ENCODE assay signal across 23 cellular contexts in the genomic region with DNA sequence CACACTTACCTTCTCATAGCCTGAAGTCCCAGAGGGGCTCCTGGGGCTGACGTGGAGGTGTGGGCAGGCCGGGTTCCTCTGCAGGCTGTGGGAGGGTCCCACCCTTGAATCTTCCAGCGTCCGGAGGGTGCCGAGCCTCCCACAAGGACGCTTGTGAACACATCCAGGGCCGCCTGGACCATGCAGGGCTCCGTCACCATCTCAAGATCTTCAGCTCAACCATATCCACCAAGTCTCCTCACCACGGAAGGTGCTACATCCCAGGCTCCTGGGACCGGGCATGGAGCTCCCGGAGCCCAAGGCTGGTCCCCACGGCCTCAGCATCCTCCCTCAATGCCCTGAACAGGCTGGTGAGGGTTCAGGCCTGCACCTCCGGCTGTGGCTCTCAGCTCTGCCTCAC.
"Had no signal": no experiment of that assay in that cellular context is flagged by ENCODE, and none has a peak within 500 bp of the region (broad histone marks: within the 10 kb centered on the region; RNA-seq: fewer than 3 reads in every experiment).

No MANE protein-coding gene starts in this region.

- H3K9me3 ChIP-seq: adrenal gland, body of pancreas, gastroesophageal sphincter, right atrium auricular region, spleen, testis, transverse colon had no signal

- H3K27me3 Mint-ChIP-seq: activated naive CD8-positive, alpha-beta T cell treated with anti-CD3 and anti-CD28 coated beads for 36 hours had no signal

- H3K4me3 ChIP-seq: adrenal gland, body of pancreas, coronary artery, gastroesophageal sphincter, right atrium auricular region, spleen, testis, transverse colon had no signal

- H3K27ac ChIP-seq: adrenal gland, body of pancreas, coronary artery, gastroesophageal sphincter, right atrium auricular region, spleen, testis, transverse colon had no signal

- H3K27ac Mint-ChIP-seq: activated naive CD4-positive, alpha-beta T cell treated with anti-CD3 and anti-CD28 coated beads for 36 hours; activated naive CD8-positive, alpha-beta T cell treated with anti-CD3 and anti-CD28 coated beads for 36 hours; T-helper 17 cell had no signal

- H3K36me3 ChIP-seq: adrenal gland, gastroesophageal sphincter, right atrium auricular region, spleen, transverse colon had no signal

- H3K9me3 Mint-ChIP-seq: activated naive CD4-positive, alpha-beta T cell treated with anti-CD3 and anti-CD28 coated beads for 36 hours; effector memory CD8-positive, alpha-beta T cell had no signal

- H3K4me3 Mint-ChIP-seq: activated naive CD4-positive, alpha-beta T cell treated with anti-CD3 and anti-CD28 coated beads for 36 hours; activated naive CD8-positive, alpha-beta T cell treated with anti-CD3 and anti-CD28 coated beads for 36 hours; effector memory CD8-positive, alpha-beta T cell; naive thymus-derived CD4-positive, alpha-beta T cell; T-helper 17 cell had no signal

- DNase-seq: activated effector memory CD4-positive, alpha-beta T cell treated with Interleukin-2 at 50 U/mL for 16 hours; activated naive CD4-positive, alpha-beta T cell treated with anti-CD3 and anti-CD28 coated beads for 36 hours; activated naive CD8-positive, alpha-beta T cell treated with anti-CD3 and anti-CD28 coated beads for 36 hours; activated T-cell treated with anti-CD3 and anti-CD28 coated beads for 4 hours; adrenal gland; aorta; body of pancreas; cerebellar nuclear complex; effector memory CD8-positive, alpha-beta T cell; head of caudate nucleus; hippocampal formation; left colon; midbrain; naive thymus-derived CD4-positive, alpha-beta T cell; spleen; stimulated activated naive CD4-positive, alpha-beta T cell treated with Interleukin-2 at 50 U/mL for 16 hours; T-helper 17 cell; T1000; testis; transverse colon had no signal

- H3K27me3 ChIP-seq: body of pancreas, right atrium auricular region, testis, transverse colon had no signal

- H3K4me1 ChIP-seq: adrenal gland, body of pancreas, gastroesophageal sphincter, right atrium auricular region, testis, transverse colon had no signal
